In genomic region chr6:157983439-157984119, GRCh38 we compare ENCODE assay signal across 9 cellular contexts. TPM values are rescaled to one million over a fixed set of nuclear protein-coding genes. Genes with fewer than 3 reads are reported as not detected.
A peak's percentile ranks its signal among the peaks of the same experiment; 100 is the strongest.
DNase-seq lines count a peak whose midpoint lies in the region; TF ChIP-seq lines count a peak whose summit lies in the region.
"Had no signal": no experiment of that assay in that cellular context is flagged by ENCODE, and none has a peak within 500 bp of the region (broad histone marks: within the 10 kb centered on the region; RNA-seq: fewer than 3 reads in every experiment).

No MANE protein-coding gene starts in this region.

- TF ChIP-seq CTCF in AG04449 (IDR thresholded peaks at IDR 0.05; ENCODE audit: insufficient read depth, low read length, missing control alignments) (no peak), H9 (conservative IDR thresholded peaks at IDR 0.05) (no peak)

- H3K27ac ChIP-seq in H9 (ENCODE audit: insufficient read length, low read depth, low read length): no peak overlapping the region
- H3K27ac ChIP-seq in angular gyrus (ENCODE audit: low read depth, low read length): peak overlapping the region; percentile 50
- peak overlapping the region; percentile 81 for H3K27ac ChIP-seq in layer of hippocampus (ENCODE audit: low read depth, low read length)

- DNase-seq in AG04449 (ENCODE audit: low read depth, low spot score) (no peak), H9 (no peak), GF-D8 (lab: John Stamatoyannopoulos, UW) (no peak), ureter (ENCODE audit: low spot score) (no peak), C1 segment of cervical spinal cord (lab: John Stamatoyannopoulos, UW) (no peak), NCI-H1436 treated with DMSO at 0.1 percent for 48 hours (lab: John Stamatoyannopoulos, UW) (no peak)
- DNase-seq: NCI-H1105 treated with DMSO at 0.1 percent for 48 hours had no signal

- H3K23ac ChIP-seq in H9 (ENCODE audit: insufficient read length, low read depth, low read length): no peak overlapping the region

- H3K27me3 Mint-ChIP-seq in H9 (ENCODE audit: low read depth): peaks cover 20% of the 10 kb centered on the region

- H4K8ac ChIP-seq in H9 (replicated peaks; ENCODE audit: insufficient read length, low read depth, low read length): no peak overlapping the region

- H4K5ac ChIP-seq in H9 (ENCODE audit: insufficient read length, low read depth, low read length): no peak overlapping the region

- no peak overlapping the region for H3T11ph ChIP-seq in H9 (ENCODE audit: low read length)

- H3K9me3 Mint-ChIP-seq in H9: no peaks in the 10 kb centered on the region

- H3K27me3 ChIP-seq in H9 (ENCODE audit: insufficient read depth, low read length) (no peaks in the 10 kb centered on the region; the same call in 1 of the 2 replicates), layer of hippocampus (ENCODE audit: control insufficient read depth, insufficient read depth, low read length) (no peaks in the 10 kb centered on the region)

- POLR2A ChIA-PET in AG04449 (lab: Yijun Ruan, JAX): interaction anchor here (0.7 to 1.7 kb wide), 3 partner anchors 12 to 88 kb away, joined by 3 to 7 read pairs (median 3); no protein-coding TSS in a partner anchor

- peaks cover 10% of the 10 kb centered on the region for H3K4me1 ChIP-seq in H9 (ENCODE audit: insufficient read depth, low read length)

- no peaks in the 10 kb centered on the region; a peak in 1 of 7 replicates for H3K36me3 Mint-ChIP-seq in H9 (ENCODE audit: insufficient read depth in 1 of 3, low read depth in 3 of 3)

- H3K23me2 ChIP-seq in H9 (ENCODE audit: insufficient read length, low read depth, low read length, poor library complexity, severe bottlenecking): peaks cover 11% of the 10 kb centered on the region

- H2BK12ac ChIP-seq in H9 (ENCODE audit: insufficient read length, low read depth, low read length): no peak overlapping the region

- H4K20me1 ChIP-seq in H9 (ENCODE audit: control insufficient read depth, insufficient read depth, insufficient read length): no peaks in the 10 kb centered on the region

- CTCF ChIA-PET in AG04449 (lab: Yijun Ruan, JAX): interaction anchor here (0.7 to 6.6 kb wide), 26 partner anchors 8 to 227 kb away, joined by 3 to 90 read pairs (median 4); no protein-coding TSS in a partner anchor

- no peak overlapping the region for H3K18ac ChIP-seq in H9 (ENCODE audit: insufficient read length, low read depth, low read length)

- peak overlapping the region; percentile 77 for H3K4me3 ChIP-seq in AG04449 (ENCODE audit: low read depth, low read length)

- no peak overlapping the region for H4K91ac ChIP-seq in H9 (ENCODE audit: insufficient read length, low read depth, low read length)

- no peaks in the 10 kb centered on the region for H3K79me1 ChIP-seq in H9 (ENCODE audit: insufficient read depth, low read depth, low read length, poor library complexity, severe bottlenecking)

- WGBS in H9 (ENCODE audit: extremely low coverage, insufficient read length, low lambda C conversion rate): no CpG with 5 or more reads among the region's 9 CpGs

- H3K4me1 Mint-ChIP-seq in H9: peaks cover 39 to 43% of the 10 kb centered on the region in 2 experiments

- H2BK15ac ChIP-seq in H9 (ENCODE audit: low read depth, low read length): no peak overlapping the region

- no peak overlapping the region for H3K4me2 ChIP-seq in H9 (ENCODE audit: insufficient read depth, insufficient read length, low read length)

- peaks cover 9% of the 10 kb centered on the region; the same call in 1 of the 2 replicates for H3K79me2 ChIP-seq in H9 (ENCODE audit: insufficient read depth, low read length)

- H3K4ac ChIP-seq in H9 (ENCODE audit: low read depth, low read length): no peak overlapping the region

- H2BK120ac ChIP-seq in H9 (ENCODE audit: low read depth, low read length, poor library complexity, severe bottlenecking): no peak overlapping the region

- H2BK5ac ChIP-seq in H9 (ENCODE audit: insufficient read length, low read length): no peak overlapping the region

- no peak overlapping the region for H3K9ac ChIP-seq in H9 (ENCODE audit: extremely low read depth, insufficient read length, low read length)

- H3K27ac Mint-ChIP-seq in H9: peak overlapping the region in 1 of 3 experiments; percentile 50; a peak in 2 of 7 replicates

- no peak overlapping the region for H3K14ac ChIP-seq in H9 (ENCODE audit: insufficient read depth, low read length)

- no peak overlapping the region for H2AFZ ChIP-seq in H9 (ENCODE audit: low read length)

- H3K9me3 ChIP-seq in H9 (ENCODE audit: control insufficient read depth, low read depth, low read length): no peaks in the 10 kb centered on the region

- no peak overlapping the region for H3K56ac ChIP-seq in H9 (ENCODE audit: insufficient read length, low read depth, low read length)

- H3K4me3 Mint-ChIP-seq in H9: peak overlapping the region; percentile 75 to 82; a peak in 3 of 5 replicates

- no peak overlapping the region for H2BK20ac ChIP-seq in H9 (ENCODE audit: low read depth, low read length, poor library complexity, severe bottlenecking)

- no peak overlapping the region for H2AK5ac ChIP-seq in H9 (ENCODE audit: insufficient read length, low read length)

RNA-seq across cellular contexts. Expression of gene SYNJ2, which starts 1.9 kb away (rescaled TPM):
- total RNA-seq in H9 (2021): 24.5 and 25.4 TPM in 2 replicates
- total RNA-seq in ureter: 23.6 TPM
